In genomic region chr1:160400646-160401486, GRCh38 we compare ENCODE assay signal across 1 cellular context.
TF ChIP-seq lines count a peak whose summit lies in the region.

No MANE protein-coding gene starts in this region.

TF ChIP-seq in WTC11, 78 proteins besides CTCF, POLR2A, EP300 and RAD21 (continued from another document):
- TF ChIP-seq STAT6 (CRISPR knock-in tag; conservative IDR thresholded peaks at IDR 0.05; ENCODE audit: low read depth), result no peak
- no peak for TF ChIP-seq MXD4 (CRISPR knock-in tag; IDR thresholded peaks at IDR 0.05; ENCODE audit: borderline replicate concordance)
- no peak for TF ChIP-seq ZNF396 (CRISPR knock-in tag; IDR thresholded peaks at IDR 0.05; ENCODE audit: borderline replicate concordance)
- no peak for TF ChIP-seq E2F4 (CRISPR knock-in tag; IDR thresholded peaks at IDR 0.05; ENCODE audit: borderline replicate concordance, low read depth)
- TF ChIP-seq AR (CRISPR knock-in tag; IDR thresholded peaks at IDR 0.05), result no peak
- TF ChIP-seq PRRX2 (CRISPR knock-in tag; IDR thresholded peaks at IDR 0.05), result no peak
- no peak for TF ChIP-seq FOXJ3 (CRISPR knock-in tag; IDR thresholded peaks at IDR 0.05; ENCODE audit: borderline replicate concordance)
- TF ChIP-seq HMGA2 (CRISPR knock-in tag; IDR thresholded peaks at IDR 0.05), result no peak
- TF ChIP-seq MYBL2 (CRISPR knock-in tag; IDR thresholded peaks at IDR 0.05), result peak; percentile 38; the same call in 1 of the 2 replicates
- TF ChIP-seq NFYB (CRISPR knock-in tag; conservative IDR thresholded peaks at IDR 0.05; ENCODE audit: low read depth), result no peak
- TF ChIP-seq ATF1 (CRISPR knock-in tag; IDR thresholded peaks at IDR 0.05), result 0 out of 2 replicates have a peak, but pooled peaks have one; percentile 37
- no peak for TF ChIP-seq CREM (CRISPR knock-in tag; IDR thresholded peaks at IDR 0.05)
- no peak for TF ChIP-seq ZSCAN18 (CRISPR knock-in tag; IDR thresholded peaks at IDR 0.05)
- TF ChIP-seq E2F5 (CRISPR knock-in tag; IDR thresholded peaks at IDR 0.05), result no peak
- TF ChIP-seq ZMAT4 (CRISPR knock-in tag; IDR thresholded peaks at IDR 0.05), result no peak
- TF ChIP-seq ZNF219 (CRISPR knock-in tag; IDR thresholded peaks at IDR 0.05; ENCODE audit: borderline replicate concordance), result no peak; the same call in 1 of the 2 replicates
- TF ChIP-seq ZNF423 (CRISPR knock-in tag; IDR thresholded peaks at IDR 0.05), result no peak
- 0 out of 2 replicates have a peak, but pooled peaks have one; percentile 17 for TF ChIP-seq SMAD4 (CRISPR knock-in tag; IDR thresholded peaks at IDR 0.05)
- no peak for TF ChIP-seq ZNF232 (CRISPR knock-in tag; IDR thresholded peaks at IDR 0.05)
- TF ChIP-seq HMGXB4 (CRISPR knock-in tag; IDR thresholded peaks at IDR 0.05), result peak; percentile 70; the same call in 1 of the 2 replicates
- no peak for TF ChIP-seq FOXK1 (CRISPR knock-in tag; IDR thresholded peaks at IDR 0.05)
- no peak for TF ChIP-seq ZNF416 (CRISPR knock-in tag; IDR thresholded peaks at IDR 0.05)
- no peak for TF ChIP-seq IRF2 (CRISPR knock-in tag; IDR thresholded peaks at IDR 0.05; ENCODE audit: borderline replicate concordance, low read depth)
- no peak for TF ChIP-seq SOX15 (CRISPR knock-in tag; IDR thresholded peaks at IDR 0.05)
- TF ChIP-seq NR3C1 (CRISPR knock-in tag; conservative IDR thresholded peaks at IDR 0.05; ENCODE audit: low read depth), result no peak
- TF ChIP-seq JAZF1 (CRISPR knock-in tag; IDR thresholded peaks at IDR 0.05), result no peak
- no peak for TF ChIP-seq SMAD3 (CRISPR knock-in tag; IDR thresholded peaks at IDR 0.05; ENCODE audit: borderline replicate concordance)
- no peak for TF ChIP-seq MLX (CRISPR knock-in tag; IDR thresholded peaks at IDR 0.05)
- no peak for TF ChIP-seq ESRRA (CRISPR knock-in tag; IDR thresholded peaks at IDR 0.05; ENCODE audit: borderline replicate concordance)
- TF ChIP-seq ZNF512 (CRISPR knock-in tag; IDR thresholded peaks at IDR 0.05; ENCODE audit: borderline replicate concordance), result no peak
- no peak; the same call in 1 of the 2 replicates for TF ChIP-seq ZBTB43 (CRISPR knock-in tag; IDR thresholded peaks at IDR 0.05)
- TF ChIP-seq GRHL2 (CRISPR knock-in tag; IDR thresholded peaks at IDR 0.05; ENCODE audit: insufficient replicate concordance, severe bottlenecking), result no peak
- no peak for TF ChIP-seq CREB1 (CRISPR knock-in tag; IDR thresholded peaks at IDR 0.05)
- TF ChIP-seq GABPB1 (CRISPR knock-in tag; IDR thresholded peaks at IDR 0.05), result no peak
- TF ChIP-seq IRF1 (CRISPR knock-in tag; IDR thresholded peaks at IDR 0.05), result no peak
- peak; percentile 47; the same call in 1 of the 2 replicates for TF ChIP-seq SP1 (CRISPR knock-in tag; conservative IDR thresholded peaks at IDR 0.05)
- no peak for TF ChIP-seq ZNF317 (CRISPR knock-in tag; IDR thresholded peaks at IDR 0.05; ENCODE audit: borderline replicate concordance, low read depth)
- TF ChIP-seq ERG (CRISPR knock-in tag; IDR thresholded peaks at IDR 0.05), result no peak
- TF ChIP-seq EMX1 (CRISPR knock-in tag; IDR thresholded peaks at IDR 0.05), result no peak
- TF ChIP-seq ZNF121 (CRISPR knock-in tag; IDR thresholded peaks at IDR 0.05), result no peak
- TF ChIP-seq PREB (CRISPR knock-in tag; IDR thresholded peaks at IDR 0.05; ENCODE audit: borderline replicate concordance), result no peak
